Comparison of ENCODE assay signal across 2 cellular contexts in genomic region chr7:151494569-151495284, GRCh38.
TF ChIP-seq lines count a peak whose summit lies in the region.

No MANE protein-coding gene starts in this region.

TF ChIP-seq in GM23338, 12 proteins besides CTCF, POLR2A, EP300 and RAD21:
- TF ChIP-seq, protein P1, sequence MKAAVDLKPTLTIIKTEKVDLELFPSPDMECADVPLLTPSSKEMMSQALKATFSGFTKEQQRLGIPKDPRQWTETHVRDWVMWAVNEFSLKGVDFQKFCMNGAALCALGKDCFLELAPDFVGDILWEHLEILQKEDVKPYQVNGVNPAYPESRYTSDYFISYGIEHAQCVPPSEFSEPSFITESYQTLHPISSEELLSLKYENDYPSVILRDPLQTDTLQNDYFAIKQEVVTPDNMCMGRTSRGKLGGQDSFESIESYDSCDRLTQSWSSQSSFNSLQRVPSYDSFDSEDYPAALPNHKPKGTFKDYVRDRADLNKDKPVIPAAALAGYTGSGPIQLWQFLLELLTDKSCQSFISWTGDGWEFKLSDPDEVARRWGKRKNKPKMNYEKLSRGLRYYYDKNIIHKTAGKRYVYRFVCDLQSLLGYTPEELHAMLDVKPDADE (IDR thresholded peaks at IDR 0.05), result no peak
- TF ChIP-seq NANOG (IDR thresholded peaks at IDR 0.05; ENCODE audit: borderline replicate concordance), result no peak
TF ChIP-seq in GM23338: peak in this region for 0.

TF ChIP-seq in endothelial cell of umbilical vein, 7 proteins besides CTCF, POLR2A, EP300 and RAD21:
- TF ChIP-seq JUN (IDR thresholded peaks at IDR 0.05; ENCODE audit: borderline replicate concordance, insufficient read depth, insufficient read length, low read depth), result no peak
- no peak for TF ChIP-seq FOS (IDR thresholded peaks at IDR 0.05; ENCODE audit: borderline replicate concordance, insufficient read depth, low read length)
- no peak for TF ChIP-seq POLR2AphosphoS5 (IDR thresholded peaks at IDR 0.05; ENCODE audit: insufficient read depth, low read depth, low read length)
- TF ChIP-seq, protein P2, sequence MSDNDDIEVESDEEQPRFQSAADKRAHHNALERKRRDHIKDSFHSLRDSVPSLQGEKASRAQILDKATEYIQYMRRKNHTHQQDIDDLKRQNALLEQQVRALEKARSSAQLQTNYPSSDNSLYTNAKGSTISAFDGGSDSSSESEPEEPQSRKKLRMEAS (IDR thresholded peaks at IDR 0.05; ENCODE audit: insufficient read depth, insufficient read length), result no peak
- no peak for TF ChIP-seq EZH2 (IDR thresholded peaks at IDR 0.05; ENCODE audit: borderline replicate concordance, low read depth, low read length, severe bottlenecking)
- TF ChIP-seq GATA2 (IDR thresholded peaks at IDR 0.05; ENCODE audit: insufficient read depth, insufficient read length, low read depth, low read length), result no peak
- TF ChIP-seq MYC (IDR thresholded peaks at IDR 0.05; ENCODE audit: low read depth, low read length), result no peak
TF ChIP-seq in endothelial cell of umbilical vein: peak in this region for 0.
